ENCODE assay signal across 18 cellular contexts in the genomic region with DNA sequence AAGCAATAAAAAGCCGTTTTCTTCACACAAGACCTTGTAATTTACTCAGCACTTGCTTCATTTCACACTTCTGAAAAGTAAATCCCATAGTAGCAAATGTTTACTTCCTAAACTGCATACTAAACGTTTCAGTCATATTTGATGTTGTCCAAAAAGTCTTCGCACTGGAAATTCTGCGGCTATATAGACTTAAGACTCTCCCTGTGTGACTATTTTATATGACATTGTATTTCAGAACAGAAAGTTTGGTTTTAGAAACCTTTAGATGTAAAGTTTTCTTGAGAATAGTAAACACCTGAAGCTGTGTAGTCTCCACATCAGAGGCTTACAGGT. TPM values are rescaled to one million over a fixed set of nuclear protein-coding genes. Genes with fewer than 3 reads are reported as not detected.
DNase-seq lines count a peak whose midpoint lies in the region; ATAC-seq, FAIRE-seq and TF ChIP-seq lines count a peak whose summit lies in the region.
"Had no signal": no experiment of that assay in that cellular context is flagged by ENCODE, and none has a peak within 500 bp of the region (broad histone marks: within the 10 kb centered on the region; RNA-seq: fewer than 3 reads in every experiment).

No MANE protein-coding gene starts in this region.

- no peaks in the 10 kb centered on the region for H3K36me3 ChIP-seq in astrocyte (ENCODE audit: insufficient read depth, low read length)
- H3K36me3 ChIP-seq in lower lobe of right lung: peaks cover 36% of the 10 kb centered on the region
- peaks cover 0 to 33% of the 10 kb centered on the region in 2 donors for H3K36me3 ChIP-seq in gastrocnemius medialis

- H3K9ac ChIP-seq in astrocyte (ENCODE audit: low read length): peak overlapping the region; percentile 58

- in situ Hi-C loops in gastrocnemius medialis (cut with MboI; ENCODE audit: low sequenced_read_pairs in 4 of 4): no loop called here

- TF ChIP-seq POLR2A in gastrocnemius medialis (IDR thresholded peaks at IDR 0.05) (no peak), H54 (IDR thresholded peaks at IDR 0.05; ENCODE audit: low read depth, low read length) (no peak)

- H4K20me1 ChIP-seq in astrocyte (ENCODE audit: insufficient read depth, low read length): no peaks in the 10 kb centered on the region

- DNase-seq in HFFc6 (no peak), astrocyte (ENCODE audit: low read depth) (peak; percentile 55), lower lobe of right lung (no peak), gastrocnemius medialis (no peak), H54 (ENCODE audit: insufficient read length, low spot score) (no peak), NCI-H510A treated with DMSO at 0.1 percent for 48 hours (lab: John Stamatoyannopoulos, UW) (no peak)
- DNase-seq in activated naive CD4-positive, alpha-beta T cell treated with anti-CD3 and anti-CD28 coated beads, Interleukin-2, amount 50 U/mL, for 16 hours: no peak
- DNase-seq: activated CD8-positive, alpha-beta memory T cell treated with anti-CD3 and anti-CD28 coated beads for 24 hours; glutamatergic neuron; Karpas-422; NCI-H774; stimulated activated CD4-positive, alpha-beta T cell treated with anti-CD3 and anti-CD28 coated beads, Interleukin-15, amount 100 ng/mL, for 24 hours; stimulated activated naive CD8-positive, alpha-beta T cell treated with anti-CD3 and anti-CD28 coated beads, Interleukin-15, amount 100 ng/mL, for 72 hours had no signal

- intact Hi-C loops in lower lobe of right lung (cut with DNase I) (no loop called here), gastrocnemius medialis (cut with DNase I; ENCODE audit: low total_unique reads) (no loop called here)

- ATAC-seq in lower lobe of right lung (no peak), gastrocnemius medialis (no peak), HG02884 (IDR thresholded peaks at IDR 0.05; ENCODE audit: unreplicated experiment) (no peak)
- ATAC-seq: stimulated activated naive CD8-positive, alpha-beta T cell treated with anti-CD3 and anti-CD28 coated beads, Interleukin-15, amount 100 ng/mL, for 72 hours had no signal

- peaks cover 2% of the 10 kb centered on the region for H3K27me3 Mint-ChIP-seq in HFFc6 (ENCODE audit: insufficient read depth)
- no peaks in the 10 kb centered on the region for H3K27me3 Mint-ChIP-seq in astrocyte (ENCODE audit: low read depth, unreplicated experiment)
- H3K27me3 Mint-ChIP-seq: stimulated activated naive CD8-positive, alpha-beta T cell treated with anti-CD3 and anti-CD28 coated beads, Interleukin-15, amount 100 ng/mL, for 72 hours had no signal

- no peaks in the 10 kb centered on the region for H3K36me3 Mint-ChIP-seq in HFFc6 (ENCODE audit: low read depth)
- no peaks in the 10 kb centered on the region for H3K36me3 Mint-ChIP-seq in astrocyte (ENCODE audit: low read depth, unreplicated experiment)

- no peaks in the 10 kb centered on the region for H3K9me3 Mint-ChIP-seq in HFFc6
- H3K9me3 Mint-ChIP-seq in astrocyte (ENCODE audit: unreplicated experiment): no peaks in the 10 kb centered on the region
- H3K9me3 Mint-ChIP-seq: stimulated activated naive CD8-positive, alpha-beta T cell treated with anti-CD3 and anti-CD28 coated beads, Interleukin-15, amount 100 ng/mL, for 72 hours had no signal

- H3K4me1 Mint-ChIP-seq in HFFc6 (ENCODE audit: low read depth) (peaks cover 14% of the 10 kb centered on the region), astrocyte (ENCODE audit: low read depth, unreplicated experiment) (peaks cover 28% of the 10 kb centered on the region)
- H3K4me1 Mint-ChIP-seq: stimulated activated naive CD8-positive, alpha-beta T cell treated with anti-CD3 and anti-CD28 coated beads, Interleukin-15, amount 100 ng/mL, for 72 hours had no signal

- H3K4me1 ChIP-seq in astrocyte (ENCODE audit: insufficient read depth, low read length): peaks cover 14% of the 10 kb centered on the region
- peaks cover 13% of the 10 kb centered on the region for H3K4me1 ChIP-seq in lower lobe of right lung
- peaks cover 0 to 13% of the 10 kb centered on the region in 2 donors for H3K4me1 ChIP-seq in gastrocnemius medialis

- peak overlapping the region; percentile 79 for H3K4me2 ChIP-seq in astrocyte (ENCODE audit: low read length)

- H3K27ac ChIP-seq in astrocyte (ENCODE audit: low read depth, low read length) (peak overlapping the region; percentile 78), lower lobe of right lung (peak overlapping the region; percentile 54), gastrocnemius medialis (peak overlapping the region; percentile 41 to 66 (median 58))
- H3K27ac ChIP-seq: epithelial cell of prostate had no signal

- H3K27ac Mint-ChIP-seq in HFFc6 (no peak overlapping the region), astrocyte (ENCODE audit: unreplicated experiment) (peak overlapping the region; percentile 90)
- H3K27ac Mint-ChIP-seq: stimulated activated naive CD8-positive, alpha-beta T cell treated with anti-CD3 and anti-CD28 coated beads, Interleukin-15, amount 100 ng/mL, for 72 hours had no signal

- H3K4me3 ChIP-seq in astrocyte (ENCODE audit: insufficient read depth, low read depth, low read length) (peak overlapping the region; percentile 30), lower lobe of right lung (no peak overlapping the region), gastrocnemius medialis (no peak overlapping the region)

- H3K27me3 ChIP-seq in astrocyte (ENCODE audit: insufficient read depth, low read length) (no peaks in the 10 kb centered on the region), lower lobe of right lung (ENCODE audit: low read depth) (no peaks in the 10 kb centered on the region), gastrocnemius medialis (no peaks in the 10 kb centered on the region)

- no peaks in the 10 kb centered on the region for H3K79me2 ChIP-seq in astrocyte (ENCODE audit: insufficient read depth, low read length)

- H3K4me3 Mint-ChIP-seq in HFFc6 (peak overlapping the region; percentile 22; the same call in 1 of the 2 replicates), astrocyte (ENCODE audit: unreplicated experiment) (no peak overlapping the region)
- H3K4me3 Mint-ChIP-seq: stimulated activated naive CD8-positive, alpha-beta T cell treated with anti-CD3 and anti-CD28 coated beads, Interleukin-15, amount 100 ng/mL, for 72 hours had no signal

- TF ChIP-seq CTCF in HFFc6 (IDR thresholded peaks at IDR 0.05) (no peak), astrocyte (IDR thresholded peaks at IDR 0.05; ENCODE audit: insufficient read depth, low read depth, low read length) (no peak), lower lobe of right lung (IDR thresholded peaks at IDR 0.05) (no peak), gastrocnemius medialis (IDR thresholded peaks at IDR 0.05 in 4 of 5, conservative IDR thresholded peaks at IDR 0.05 in 1 of 5) (no peak)

- peak overlapping the region; percentile 63 for H2AFZ ChIP-seq in astrocyte (ENCODE audit: low read depth, low read length)

- FAIRE-seq in astrocyte (lab: Jason Lieb, UNC) (no peak), H54 (lab: Jason Lieb, UNC) (no peak)
- FAIRE-seq: colon, RCC 7860 had no signal

- no peaks in the 10 kb centered on the region for H3K9me3 ChIP-seq in astrocyte (ENCODE audit: insufficient read depth, low read depth, low read length)
- H3K9me3 ChIP-seq in lower lobe of right lung: no peaks in the 10 kb centered on the region
- H3K9me3 ChIP-seq in gastrocnemius medialis: no peaks in the 10 kb centered on the region

RNA-seq across cellular contexts. Expression of a gene that starts 29.6 kb away (rescaled TPM):
- total RNA-seq in HFFc6 (2021; fragmentation: NEBNext Ultra II Directional; extraction: Animal tissue kit (Norgen Biotek cat#: 25700)): not detected
- not detected in 2 replicates for total RNA-seq in astrocyte
- not detected for total RNA-seq in lower lobe of right lung
- total RNA-seq in gastrocnemius medialis: not detected
- total RNA-seq: mesenteric fat pad had no signal

RNA-seq across cellular contexts. Expression of a gene that starts 29.7 kb away (rescaled TPM):
- 1 to 10 TPM; 4.0 to 8.4 (median 8.2) TPM for total RNA-seq in HFFc6 (2021; fragmentation: NEBNext Ultra II Directional; extraction: Animal tissue kit (Norgen Biotek cat#: 25700))
- total RNA-seq in astrocyte (3.4 and 6.4 TPM in 2 replicates), lower lobe of right lung (2.4 TPM), gastrocnemius medialis (under 1 TPM; 0.02 to 0.20 (median 0.12) TPM)
